In genomic region chr4:47484169-47484568, GRCh38 we compare ENCODE assay signal across 9 cellular contexts. TPM values are rescaled to one million over a fixed set of nuclear protein-coding genes. Genes with fewer than 3 reads are reported as not detected.
DNase-seq lines count a peak whose midpoint lies in the region; ATAC-seq, FAIRE-seq and TF ChIP-seq lines count a peak whose summit lies in the region.
"Had no signal": no experiment of that assay in that cellular context is flagged by ENCODE, and none has a peak within 500 bp of the region (broad histone marks: within the 10 kb centered on the region; RNA-seq: fewer than 3 reads in every experiment).

No MANE protein-coding gene starts in this region.

- peaks cover 30% of the 10 kb centered on the region for H3K4me1 Mint-ChIP-seq in chondrocyte (ENCODE audit: low read depth)

- TF ChIP-seq CTCF in chondrocyte (IDR thresholded peaks at IDR 0.05) (no peak), smooth muscle cell (IDR thresholded peaks at IDR 0.05; ENCODE audit: borderline replicate concordance, insufficient read depth, poor library complexity, severe bottlenecking) (no peak), pancreas (IDR thresholded peaks at IDR 0.05) (no peak)

- H3K4me2 ChIP-seq in smooth muscle cell = no peak overlapping the region

- H3K9me3 ChIP-seq in smooth muscle cell (replicated peaks; ENCODE audit: low read depth) (no peaks in the 10 kb centered on the region), pancreas (no peaks in the 10 kb centered on the region)

- DNase-seq in chondrocyte (ENCODE audit: low spot score) = no peak
- no peak for DNase-seq in smooth muscle cell (lab: John Stamatoyannopoulos, UW; ENCODE audit: unreplicated experiment)
- no peak for DNase-seq in NCI-H748 treated with DMSO at 0.1 percent for 48 hours (lab: John Stamatoyannopoulos, UW)
- DNase-seq in HK-2 (ENCODE audit: unreplicated experiment) = no peak
- no peak for DNase-seq in pancreas
- DNase-seq: activated gamma-delta T cell had no signal

- WGBS in smooth muscle cell (ENCODE audit: low lambda C conversion rate) = 64% methylated on average over 3 of the region's 3 CpGs
- 68 to 78% methylated on average over 3 of the region's 3 CpGs for WGBS in pancreas, 2 donors

- H3K27ac ChIP-seq in smooth muscle cell (ENCODE audit: low read depth) (peak overlapping the region; percentile 81), pancreas (peak overlapping the region in 2 of 4 donors; percentile 89 to 96)

- no peaks in the 10 kb centered on the region for H4K20me1 ChIP-seq in smooth muscle cell (ENCODE audit: low read depth)

- H3K36me3 Mint-ChIP-seq in chondrocyte (ENCODE audit: low read depth) = peaks cover 2% of the 10 kb centered on the region

- no peaks in the 10 kb centered on the region for H3K4me1 ChIP-seq in smooth muscle cell (ENCODE audit: low read depth)
- peaks cover 0 to 10% (median 0%) of the 10 kb centered on the region in 3 donors for H3K4me1 ChIP-seq in pancreas

- FAIRE-seq in pancreas (lab: Jason Lieb, UNC) = no peak

- H3K4me3 Mint-ChIP-seq in chondrocyte (ENCODE audit: unreplicated experiment) = peak overlapping the region; percentile 97

- no peaks in the 10 kb centered on the region for H3F3A ChIP-seq in smooth muscle cell (ENCODE audit: low read depth)

- H3K9ac ChIP-seq in smooth muscle cell (ENCODE audit: low read depth) = no peak overlapping the region

- H3K9me3 Mint-ChIP-seq in chondrocyte (ENCODE audit: low read depth) = peaks cover 2% of the 10 kb centered on the region

- H3K79me2 ChIP-seq in smooth muscle cell (ENCODE audit: low read depth) = peaks cover 13% of the 10 kb centered on the region

- peak overlapping the region; percentile 83 for H2AFZ ChIP-seq in smooth muscle cell (ENCODE audit: low read depth)

- H3K4me3 ChIP-seq in smooth muscle cell (no peak overlapping the region), pancreas (no peak overlapping the region)

- peak; percentile 40 for ATAC-seq in GM19455 (IDR thresholded peaks at IDR 0.05; ENCODE audit: unreplicated experiment)
- peak; percentile 38 for ATAC-seq in HG03439 (IDR thresholded peaks at IDR 0.05; ENCODE audit: unreplicated experiment)
- no peak for ATAC-seq in pancreas
- ATAC-seq in GM18519 (IDR thresholded peaks at IDR 0.05; ENCODE audit: low FRiP score, unreplicated experiment) = no peak

- H3K36me3 ChIP-seq in smooth muscle cell (ENCODE audit: low read depth) = no peaks in the 10 kb centered on the region
- H3K36me3 ChIP-seq in pancreas = no peaks in the 10 kb centered on the region

- H3K27ac Mint-ChIP-seq in chondrocyte (ENCODE audit: unreplicated experiment) = peak overlapping the region; percentile 100

- intact Hi-C loops in pancreas (cut with DNase I) = no loop called here

- no peaks in the 10 kb centered on the region for H3K27me3 ChIP-seq in smooth muscle cell (ENCODE audit: low read depth)
- H3K27me3 ChIP-seq in pancreas = no peaks in the 10 kb centered on the region

- H3K27me3 Mint-ChIP-seq in chondrocyte (ENCODE audit: low read depth) = no peaks in the 10 kb centered on the region

RNA-seq across cellular contexts. Expression of gene ATP10D, which starts 0.9 kb away (rescaled TPM):
- total RNA-seq in chondrocyte (48.1 to 89.6 TPM (median 49.0 TPM) in 3 replicates), smooth muscle cell (28.4 and 29.6 TPM in 2 replicates), pancreas (10 to 100 TPM in 3 of 6 donors, 1 to 10 TPM in 3; 5.8 to 20.5 (median 9.4) TPM)
- polyA plus RNA-seq in smooth muscle cell (8.6 and 9.2 TPM in 2 replicates), pancreas (1 to 10 TPM; 2.1 to 4.6 TPM)

RNA-seq across cellular contexts. Expression of gene COMMD8, which starts 20.7 kb away (rescaled TPM):
- total RNA-seq in chondrocyte = 15.7 to 23.7 TPM (median 18.7 TPM) in 3 replicates
- total RNA-seq in smooth muscle cell = 35.5 and 51.9 TPM in 2 replicates
- polyA plus RNA-seq in smooth muscle cell = 29.0 and 38.5 TPM in 2 replicates
- total RNA-seq in pancreas = 1 to 10 TPM; 4.2 to 7.8 (median 6.6) TPM
- 1 to 10 TPM; 6.0 to 9.5 TPM for polyA plus RNA-seq in pancreas

Comparison
In these comparisons a context has a peak if more than half of its experiments do, and no peak if none do; other contexts are left out.
1. ATAC-seq: peak in GM19455 (single experiment) and HG03439 (single experiment); none in pancreas (0 of 4) and GM18519 (single experiment).